ENCODE assay signal across 18 cellular contexts in genomic region chr7:107779647-107780099, GRCh38. TPM values are rescaled to one million over a fixed set of nuclear protein-coding genes. Genes with fewer than 3 reads are reported as not detected.
"Had no signal": no experiment of that assay in that cellular context is flagged by ENCODE, and none has a peak within 500 bp of the region (broad histone marks: within the 10 kb centered on the region; RNA-seq: fewer than 3 reads in every experiment).

No MANE protein-coding gene starts in this region.

- H3K4me1 ChIP-seq: left ventricle myocardium inferior, parathyroid adenoma had no signal

- H3K4me3 Mint-ChIP-seq: memory B cell, natural killer cell, type B pancreatic cell had no signal

- H3K4me3 ChIP-seq: left ventricle myocardium inferior had no signal

- H3K4me1 Mint-ChIP-seq: memory B cell, natural killer cell had no signal

- H3K27ac Mint-ChIP-seq: activated naive CD4-positive, alpha-beta T cell treated with anti-CD3 and anti-CD28 coated beads, Interleukin-2, amount 50 U/mL, for 72 hours; memory B cell; natural killer cell; type B pancreatic cell had no signal

- H3K9me3 Mint-ChIP-seq: activated naive CD4-positive, alpha-beta T cell treated with anti-CD3 and anti-CD28 coated beads, Interleukin-2, amount 50 U/mL, for 72 hours; memory B cell; natural killer cell; type B pancreatic cell had no signal

- DNase-seq: activated CD4-positive, alpha-beta T cell treated with anti-CD3 and anti-CD28 coated beads for 1 hour; activated gamma-delta T cell; amniotic stem cell; dermis blood vessel endothelial cell; effector memory CD4-positive, alpha-beta T cell; foreskin melanocyte; glutamatergic neuron; left ventricle myocardium inferior; natural killer cell; retina; stimulated activated naive CD8-positive, alpha-beta T cell treated with anti-CD3 and anti-CD28 coated beads, Interleukin-15, Interleukin-2, amounts not matched to agents 100 U/mL and 50 U/mL, for 24 hours had no signal

- H3K36me3 Mint-ChIP-seq: activated naive CD4-positive, alpha-beta T cell treated with anti-CD3 and anti-CD28 coated beads, Interleukin-2, amount 50 U/mL, for 72 hours; memory B cell; natural killer cell; type B pancreatic cell had no signal

- H3K36me3 ChIP-seq: left ventricle myocardium inferior, neutrophil had no signal

- H3K27me3 Mint-ChIP-seq: type B pancreatic cell had no signal

- H3K9me3 ChIP-seq: left ventricle myocardium inferior, neutrophil had no signal

- ATAC-seq: activated naive CD4-positive, alpha-beta T cell treated with anti-CD3 and anti-CD28 coated beads, Interleukin-2, amount 50 U/mL, for 72 hours; natural killer cell; stimulated activated naive CD8-positive, alpha-beta T cell treated with anti-CD3 and anti-CD28 coated beads, Interleukin-15, Interleukin-2, amounts not matched to agents 100 U/mL and 50 U/mL, for 24 hours had no signal

- H3K27me3 ChIP-seq: neutrophil had no signal

- H3K27ac ChIP-seq: left ventricle myocardium inferior, neutrophil, parathyroid adenoma had no signal

- H2AFZ ChIP-seq: parathyroid adenoma had no signal

- H3K9ac ChIP-seq: parathyroid adenoma had no signal

RNA-seq across cellular contexts. Expression of gene SLC26A3, which starts 23.4 kb away (rescaled TPM):
- total RNA-seq: activated naive CD4-positive, alpha-beta T cell treated with anti-CD3 and anti-CD28 coated beads, Interleukin-2, amount 50 U/mL, for 72 hours; dermis blood vessel endothelial cell; natural killer cell; T-helper 1 cell treated with Interleukin-12 subunit alpha and Interleukin-12 subunit beta and Interleukin-4 antibody, amounts not matched to agents 30 ng/mL and 1 ng/mL, for 36 hours had no signal
- polyA plus RNA-seq: keratinocyte had no signal
